9 cellular contexts compared by ENCODE assay signal in the genomic region with DNA sequence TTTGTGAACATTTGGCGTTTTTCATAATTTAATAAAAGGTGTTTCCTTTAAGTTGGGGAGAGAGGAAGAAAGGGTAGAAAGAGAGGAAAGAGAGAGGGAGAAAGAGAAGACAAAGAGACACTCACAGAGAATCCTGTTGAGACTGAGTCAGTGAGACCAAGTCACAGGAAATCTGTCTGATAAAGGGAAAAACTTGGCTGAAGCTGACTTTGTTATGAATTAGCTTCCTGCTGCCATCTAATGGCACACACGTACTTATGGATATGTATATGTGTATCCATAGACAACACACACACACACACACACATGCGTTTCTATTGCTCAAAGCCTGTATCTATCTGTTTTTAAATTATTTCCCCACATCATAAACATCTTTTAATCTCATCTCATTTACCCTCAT. TPM values are rescaled to one million over a fixed set of nuclear protein-coding genes. Genes with fewer than 3 reads are reported as not detected.
A peak's percentile ranks its signal among the peaks of the same experiment; 100 is the strongest.
DNase-seq lines count a peak whose midpoint lies in the region; ATAC-seq and FAIRE-seq lines count a peak whose summit lies in the region.
"Had no signal": no experiment of that assay in that cellular context is flagged by ENCODE, and none has a peak within 500 bp of the region (broad histone marks: within the 10 kb centered on the region; RNA-seq: fewer than 3 reads in every experiment).

No MANE protein-coding gene starts in this region.

- no peak overlapping the region for H3K27ac Mint-ChIP-seq in activated CD8-positive, alpha-beta memory T cell treated with anti-CD3 and anti-CD28 coated beads, Interleukin-2, amount 10 ng/mL, durations not matched to agents 7 days and 5 days
- H3K27ac Mint-ChIP-seq: neural progenitor cell had no signal

- no peak for FAIRE-seq in HTR-8/SVneo (lab: Jason Lieb, UNC)

- H3K4me1 Mint-ChIP-seq in activated CD8-positive, alpha-beta memory T cell treated with anti-CD3 and anti-CD28 coated beads, Interleukin-2, amount 10 ng/mL, durations not matched to agents 7 days and 5 days: no peaks in the 10 kb centered on the region
- H3K4me1 Mint-ChIP-seq: neural progenitor cell had no signal

- no peaks in the 10 kb centered on the region for H3K36me3 Mint-ChIP-seq in activated CD8-positive, alpha-beta memory T cell treated with anti-CD3 and anti-CD28 coated beads, Interleukin-2, amount 10 ng/mL, durations not matched to agents 7 days and 5 days
- H3K36me3 Mint-ChIP-seq: neural progenitor cell had no signal

- H3K9me3 Mint-ChIP-seq in activated CD8-positive, alpha-beta memory T cell treated with anti-CD3 and anti-CD28 coated beads, Interleukin-2, amount 10 ng/mL, durations not matched to agents 7 days and 5 days (ENCODE audit: low read depth): no peaks in the 10 kb centered on the region
- H3K9me3 Mint-ChIP-seq: neural progenitor cell had no signal

- H3K4me3 Mint-ChIP-seq in activated CD8-positive, alpha-beta memory T cell treated with anti-CD3 and anti-CD28 coated beads, Interleukin-2, amount 10 ng/mL, durations not matched to agents 7 days and 5 days: no peak overlapping the region
- H3K4me3 Mint-ChIP-seq: neural progenitor cell had no signal

- CTCF ChIA-PET in activated CD8-positive, alpha-beta memory T cell treated with anti-CD3 and anti-CD28 coated beads, Interleukin-2, amount 10 ng/mL, durations not matched to agents 7 days and 5 days (lab: Charles Lee): interaction anchor here (1.0 to 1.1 kb wide), 2 partner anchors 229 to 246 kb away, joined by 3 to 6 read pairs; a partner anchor contains a TSS

- ATAC-seq in GM19467 (IDR thresholded peaks at IDR 0.05; ENCODE audit: unreplicated experiment): no peak
- ATAC-seq in activated CD8-positive, alpha-beta memory T cell treated with anti-CD3 and anti-CD28 coated beads, Interleukin-2, amount 10 ng/mL, durations not matched to agents 7 days and 5 days: no peak
- no peak for ATAC-seq in GM18868 (IDR thresholded peaks at IDR 0.05; ENCODE audit: unreplicated experiment)

- DNase-seq in D341Med (ENCODE audit: low spot score) (peak; percentile 53), HTR-8/SVneo (ENCODE audit: insufficient read length, low spot score) (peak; percentile 67), SW480 (ENCODE audit: low spot score) (peak; percentile 69), kidney tubule cell (ENCODE audit: low spot score) (peak; percentile 63), NOMO-1 treated with DMSO at 0.1 percent for 48 hours (lab: John Stamatoyannopoulos, UW; ENCODE audit: unreplicated experiment) (no peak)
- no peak for DNase-seq in activated CD8-positive, alpha-beta memory T cell treated with anti-CD3 and anti-CD28 coated beads, Interleukin-2, amount 10 ng/mL, durations not matched to agents 7 days and 5 days

- H3K27me3 Mint-ChIP-seq in activated CD8-positive, alpha-beta memory T cell treated with anti-CD3 and anti-CD28 coated beads, Interleukin-2, amount 10 ng/mL, durations not matched to agents 7 days and 5 days: no peaks in the 10 kb centered on the region

RNA-seq across cellular contexts. Expression of a gene that starts 42.5 kb away (rescaled TPM):
- 10 to 100 TPM in 1 of 2 experiments, 1 to 10 TPM in 1; 4.4 to 14.4 TPM for total RNA-seq in activated CD8-positive, alpha-beta memory T cell treated with anti-CD3 and anti-CD28 coated beads, Interleukin-2, amount 10 ng/mL, durations not matched to agents 7 days and 5 days

RNA-seq across cellular contexts. Expression of a gene that starts 55.6 kb away (rescaled TPM):
- total RNA-seq in activated CD8-positive, alpha-beta memory T cell treated with anti-CD3 and anti-CD28 coated beads, Interleukin-2, amount 10 ng/mL, durations not matched to agents 7 days and 5 days: 10 to 100 TPM; 28.3 to 38.0 TPM

Comparison
In these comparisons a context has a peak if more than half of its experiments do, and no peak if none do; other contexts are left out.
1. DNase-seq: peak in D341Med (single experiment), HTR-8/SVneo (single experiment), SW480 (single experiment) and kidney tubule cell (single experiment); none in NOMO-1 treated with DMSO at 0.1 percent for 48 hours (single experiment) and activated CD8-positive, alpha-beta memory T cell treated with anti-CD3 and anti-CD28 coated beads, Interleukin-2, amount 10 ng/mL, durations not matched to agents 7 days and 5 days (single experiment).